In the genomic region with DNA sequence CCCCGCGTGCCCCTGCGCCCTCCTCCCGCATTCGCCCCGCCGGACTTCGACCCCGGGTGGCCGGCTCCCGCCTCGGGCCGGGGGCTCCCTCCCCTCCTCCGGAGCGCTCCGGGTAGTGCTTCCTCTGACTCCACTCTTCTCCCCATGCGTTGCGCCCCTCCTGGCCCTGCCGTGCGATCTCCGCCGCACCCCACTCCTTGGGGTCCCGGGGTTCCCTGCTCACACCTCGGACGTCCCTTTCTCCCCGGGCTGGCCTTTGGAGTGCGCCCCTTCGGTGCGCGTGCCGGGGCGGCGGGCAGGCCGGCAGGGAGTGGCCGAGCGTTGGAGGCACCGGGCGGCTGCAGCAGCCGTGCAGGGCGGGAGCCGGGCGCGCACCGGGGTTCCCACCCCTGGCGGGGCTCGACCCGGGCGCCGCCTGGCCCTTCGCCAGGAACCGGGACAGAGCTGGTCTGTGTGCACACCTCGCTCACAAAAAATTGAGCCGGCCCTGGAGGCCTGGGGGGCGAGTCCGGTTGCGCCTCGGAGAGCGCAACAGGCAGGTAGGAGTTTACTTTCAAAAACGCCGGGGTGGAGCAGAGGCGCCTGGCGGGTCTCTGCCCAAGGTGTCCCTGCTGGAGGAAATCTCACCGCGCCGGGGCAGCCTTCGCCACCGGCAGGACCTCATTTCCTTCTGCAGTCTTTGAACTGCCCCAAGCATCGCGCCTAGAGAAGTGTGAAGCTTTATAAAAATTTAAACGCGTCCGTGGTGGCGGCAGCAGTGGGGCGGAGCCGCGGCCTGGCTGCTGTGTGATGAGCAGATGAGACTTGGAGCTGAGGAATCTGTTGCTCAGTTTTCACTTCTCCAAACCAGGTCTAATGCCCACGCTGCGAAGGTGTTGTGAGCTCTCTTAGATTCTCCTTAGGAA, we compare ENCODE assay signal across 8 cellular contexts. TPM values are rescaled to one million over a fixed set of nuclear protein-coding genes. Genes with fewer than 3 reads are reported as not detected.
DNase-seq lines count a peak whose midpoint lies in the region; ATAC-seq lines count a peak whose summit lies in the region.

No MANE protein-coding gene starts in this region.

- H3K36me3 Mint-ChIP-seq in activated T-helper 2 cell treated with anti-CD3 and anti-CD28 coated beads, Interferon-gamma antibody, Interleukin-2, Interleukin-4, amounts not matched to agents 10 μg/mL and 5 μg/mL and 100 μg/mL, durations not matched to agents 14 hours and 24 hours and 36 hours (ENCODE audit: low read depth) = peaks cover 9% of the 10 kb centered on the region

- peak overlapping the region; percentile 76 for H2BK120ac ChIP-seq in trophoblast cell (ENCODE audit: insufficient read depth, low read length, poor library complexity)

- H3K18ac ChIP-seq in trophoblast cell (ENCODE audit: low read length) = peak overlapping the region; percentile 67

- H3K23ac ChIP-seq in trophoblast cell (ENCODE audit: low read length) = no peak overlapping the region

- peak overlapping the region; percentile 25 for H3K27ac Mint-ChIP-seq in activated T-helper 2 cell treated with anti-CD3 and anti-CD28 coated beads, Interferon-gamma antibody, Interleukin-2, Interleukin-4, amounts not matched to agents 10 μg/mL and 5 μg/mL and 100 μg/mL, durations not matched to agents 14 hours and 24 hours and 36 hours

- H3K27me3 ChIP-seq in trophoblast cell (ENCODE audit: insufficient read depth, low read length) = no peaks in the 10 kb centered on the region

- peaks cover 20% of the 10 kb centered on the region for H3K27me3 Mint-ChIP-seq in activated T-helper 2 cell treated with anti-CD3 and anti-CD28 coated beads, Interferon-gamma antibody, Interleukin-2, Interleukin-4, amounts not matched to agents 10 μg/mL and 5 μg/mL and 100 μg/mL, durations not matched to agents 14 hours and 24 hours and 36 hours (ENCODE audit: low read depth)

- no peaks in the 10 kb centered on the region for H3K36me3 ChIP-seq in trophoblast cell (ENCODE audit: control insufficient read depth in 1 of 2, insufficient read depth in 2 of 2, low read length in 2 of 2)

- DNase-seq in COR-L47 (lab: John Stamatoyannopoulos, UW) (peak; percentile 60), NCI-H345 treated with DMSO at 0.1 percent for 48 hours (lab: John Stamatoyannopoulos, UW; ENCODE audit: unreplicated experiment) (peak; percentile 24), Right ventricle myocardium superior (peak; percentile 66), trophoblast cell (peak; percentile 44 to 74)
- DNase-seq in activated T-helper 2 cell treated with anti-CD3 and anti-CD28 coated beads, Interferon-gamma antibody, Interleukin-2, Interleukin-4, amounts not matched to agents 10 μg/mL and 5 μg/mL and 100 μg/mL, durations not matched to agents 14 hours and 24 hours and 36 hours (ENCODE audit: low spot score) = peak; percentile 43
- DNase-seq in effector CD4-positive, alpha-beta T cell = no peak

- peak overlapping the region; percentile 59 for H2BK5ac ChIP-seq in trophoblast cell (ENCODE audit: low read depth, low read length, poor library complexity)

- H3K9me3 Mint-ChIP-seq in activated T-helper 2 cell treated with anti-CD3 and anti-CD28 coated beads, Interferon-gamma antibody, Interleukin-2, Interleukin-4, amounts not matched to agents 10 μg/mL and 5 μg/mL and 100 μg/mL, durations not matched to agents 14 hours and 24 hours and 36 hours = peaks cover 22% of the 10 kb centered on the region

- H2AFZ ChIP-seq in trophoblast cell (ENCODE audit: insufficient read depth, low read length, poor library complexity) = peak overlapping the region; percentile 42

- H4K91ac ChIP-seq in trophoblast cell (ENCODE audit: low read depth, low read length) = peak overlapping the region; percentile 87

- peak overlapping the region; percentile 48 for H3K27ac ChIP-seq in trophoblast cell (ENCODE audit: low read depth, low read length)

- peak overlapping the region; percentile 66 for H3K14ac ChIP-seq in trophoblast cell (ENCODE audit: low read length)

- peak overlapping the region; percentile 21 for H4K12ac ChIP-seq in trophoblast cell (ENCODE audit: low read depth, low read length)

- peak overlapping the region; percentile 83 for H3K4me3 Mint-ChIP-seq in activated T-helper 2 cell treated with anti-CD3 and anti-CD28 coated beads, Interferon-gamma antibody, Interleukin-2, Interleukin-4, amounts not matched to agents 10 μg/mL and 5 μg/mL and 100 μg/mL, durations not matched to agents 14 hours and 24 hours and 36 hours (ENCODE audit: low read depth)

- peak overlapping the region; percentile 91 for H3K4me3 ChIP-seq in trophoblast cell (ENCODE audit: low read depth, low read length)

- no CpG with 5 or more reads among the region's 78 CpGs for WGBS in trophoblast cell (ENCODE audit: extremely low coverage, insufficient coverage, insufficient read length)

- peak overlapping the region; percentile 57 for H3K4ac ChIP-seq in trophoblast cell (ENCODE audit: low read depth, low read length)

- H3K4me1 ChIP-seq in trophoblast cell (ENCODE audit: control insufficient read depth in 1 of 2, insufficient read depth in 2 of 2, low read length in 2 of 2) = peaks cover 0 to 8% of the 10 kb centered on the region in 2 experiments

- no peak overlapping the region for H2BK12ac ChIP-seq in trophoblast cell (ENCODE audit: low read length)

- H3K79me2 ChIP-seq in trophoblast cell (ENCODE audit: control insufficient read depth, insufficient read depth, low read length, poor library complexity) = peaks cover 9% of the 10 kb centered on the region

- intact Hi-C loops in activated T-helper 2 cell treated with anti-CD3 and anti-CD28 coated beads, Interferon-gamma antibody, Interleukin-2, Interleukin-4, amounts not matched to agents 10 μg/mL and 5 μg/mL and 100 μg/mL, durations not matched to agents 14 hours and 24 hours and 36 hours (cut with micrococcal nuclease) = loop anchor here (2.0 to 10.0 kb wide), 2 partner anchors 580 to 862 kb away; no protein-coding TSS in a partner anchor
- intact Hi-C loops in Right ventricle myocardium superior (cut with DNase I) = no loop called here

- peak overlapping the region; percentile 87 for H3K9ac ChIP-seq in trophoblast cell (ENCODE audit: low read length)

- peak overlapping the region; percentile 79 for H3K4me2 ChIP-seq in trophoblast cell (ENCODE audit: low read length)

- peak; percentile 52 for ATAC-seq in GM19025 (IDR thresholded peaks at IDR 0.05; ENCODE audit: low read depth, unreplicated experiment)
- ATAC-seq in HG03095 (IDR thresholded peaks at IDR 0.05; ENCODE audit: unreplicated experiment) = peak; percentile 55
- peak; percentile 74 for ATAC-seq in Right ventricle myocardium superior (ENCODE audit: poor library complexity)

- H3K79me1 ChIP-seq in trophoblast cell (ENCODE audit: low read length) = peaks cover 9% of the 10 kb centered on the region

- H3K4me1 Mint-ChIP-seq in activated T-helper 2 cell treated with anti-CD3 and anti-CD28 coated beads, Interferon-gamma antibody, Interleukin-2, Interleukin-4, amounts not matched to agents 10 μg/mL and 5 μg/mL and 100 μg/mL, durations not matched to agents 14 hours and 24 hours and 36 hours (ENCODE audit: low read depth) = peaks cover 15% of the 10 kb centered on the region

- H2AK5ac ChIP-seq in trophoblast cell (ENCODE audit: low read length) = peak overlapping the region; percentile 13

- H3K9me3 ChIP-seq in trophoblast cell (ENCODE audit: insufficient read depth, low read depth, low read length) = peaks cover 12% of the 10 kb centered on the region

- H4K8ac ChIP-seq in trophoblast cell (ENCODE audit: low read depth, low read length) = peak overlapping the region; percentile 88

RNA-seq across cellular contexts. Expression of a gene that starts 0.7 kb away (rescaled TPM):
- 9.5 and 10.3 TPM in 2 replicates for total RNA-seq in activated T-helper 2 cell treated with anti-CD3 and anti-CD28 coated beads, Interferon-gamma antibody, Interleukin-2, Interleukin-4, amounts not matched to agents 10 μg/mL and 5 μg/mL and 100 μg/mL, durations not matched to agents 14 hours and 24 hours and 36 hours
- total RNA-seq in Right ventricle myocardium superior = 5.2 TPM
- polyA plus RNA-seq in trophoblast cell (2013) = 14.8 and 15.3 TPM in 2 replicates
